1 cellular context compared by ENCODE assay signal in genomic region chr2:38945931-38946330, GRCh38.
TF ChIP-seq lines count a peak whose summit lies in the region.

No MANE protein-coding gene starts in this region.

TF ChIP-seq in K562, 482 proteins besides CTCF, POLR2A, EP300 and RAD21 (continued from another document and continues in another):
- no peak for TF ChIP-seq ZBTB11 (CRISPR knock-in tag; IDR thresholded peaks at IDR 0.05)
- no peak for TF ChIP-seq CBFB (CRISPR knock-in tag; IDR thresholded peaks at IDR 0.05)
- TF ChIP-seq ZNF644 (tag; IDR thresholded peaks at IDR 0.05; ENCODE audit: low read depth), result no peak
- TF ChIP-seq POLR2B (IDR thresholded peaks at IDR 0.05; ENCODE audit: low read depth, partially characterized antibody), result no peak
- TF ChIP-seq RBM39 (optimal IDR thresholded peaks at IDR 0.05; ENCODE audit: low read depth, low read length), result no peak
- TF ChIP-seq NBN (IDR thresholded peaks at IDR 0.05; ENCODE audit: low read depth), result 0 out of 2 replicates have a peak, but pooled peaks have one; percentile 14
- peak in 1 of 2 experiments; percentile 45; a peak in 1 of 4 replicates for TF ChIP-seq RCOR1 (IDR thresholded peaks at IDR 0.05; ENCODE audit: borderline replicate concordance in 1 of 2, low read depth in 2 of 2, low read length in 2 of 2)
- TF ChIP-seq SAP30 (IDR thresholded peaks at IDR 0.05; ENCODE audit: borderline replicate concordance, insufficient read depth, low read depth, low read length, poor library complexity, severe bottlenecking), result no peak
- TF ChIP-seq HDAC8 (tag; IDR thresholded peaks at IDR 0.05), result no peak
- TF ChIP-seq ZNF174 (CRISPR knock-in tag; IDR thresholded peaks at IDR 0.05), result no peak
- TF ChIP-seq E2F1 (CRISPR knock-in tag; IDR thresholded peaks at IDR 0.05), result no peak
- TF ChIP-seq FOXP4 (CRISPR knock-in tag; IDR thresholded peaks at IDR 0.05; ENCODE audit: borderline replicate concordance), result no peak
- no peak for TF ChIP-seq SETDB1 (IDR thresholded peaks at IDR 0.05; ENCODE audit: low read length)
- no peak for TF ChIP-seq MXI1 (IDR thresholded peaks at IDR 0.05; ENCODE audit: low read depth, low read length)
- TF ChIP-seq SMARCE1 (IDR thresholded peaks at IDR 0.05), result peak; percentile 43; the same call in 1 of the 2 replicates
- TF ChIP-seq SP1 (CRISPR knock-in tag; IDR thresholded peaks at IDR 0.05), result no peak
- TF ChIP-seq EGR1 (conservative IDR thresholded peaks at IDR 0.05), result no peak
- TF ChIP-seq ZNF668 (CRISPR knock-in tag; IDR thresholded peaks at IDR 0.05), result no peak
- peak; percentile 74 for TF ChIP-seq TAL1 (IDR thresholded peaks at IDR 0.05)
- TF ChIP-seq, protein P1, sequence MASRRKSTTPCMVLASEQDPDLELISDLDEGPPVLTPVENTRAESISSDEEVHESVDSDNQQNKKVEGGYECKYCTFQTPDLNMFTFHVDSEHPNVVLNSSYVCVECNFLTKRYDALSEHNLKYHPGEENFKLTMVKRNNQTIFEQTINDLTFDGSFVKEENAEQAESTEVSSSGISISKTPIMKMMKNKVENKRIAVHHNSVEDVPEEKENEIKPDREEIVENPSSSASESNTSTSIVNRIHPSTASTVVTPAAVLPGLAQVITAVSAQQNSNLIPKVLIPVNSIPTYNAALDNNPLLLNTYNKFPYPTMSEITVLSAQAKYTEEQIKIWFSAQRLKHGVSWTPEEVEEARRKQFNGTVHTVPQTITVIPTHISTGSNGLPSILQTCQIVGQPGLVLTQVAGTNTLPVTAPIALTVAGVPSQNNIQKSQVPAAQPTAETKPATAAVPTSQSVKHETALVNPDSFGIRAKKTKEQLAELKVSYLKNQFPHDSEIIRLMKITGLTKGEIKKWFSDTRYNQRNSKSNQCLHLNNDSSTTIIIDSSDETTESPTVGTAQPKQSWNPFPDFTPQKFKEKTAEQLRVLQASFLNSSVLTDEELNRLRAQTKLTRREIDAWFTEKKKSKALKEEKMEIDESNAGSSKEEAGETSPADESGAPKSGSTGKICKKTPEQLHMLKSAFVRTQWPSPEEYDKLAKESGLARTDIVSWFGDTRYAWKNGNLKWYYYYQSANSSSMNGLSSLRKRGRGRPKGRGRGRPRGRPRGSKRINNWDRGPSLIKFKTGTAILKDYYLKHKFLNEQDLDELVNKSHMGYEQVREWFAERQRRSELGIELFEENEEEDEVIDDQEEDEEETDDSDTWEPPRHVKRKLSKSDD (conservative IDR thresholded peaks at IDR 0.05; ENCODE audit: low read length), result no peak
- TF ChIP-seq DMBX1 (CRISPR knock-in tag; IDR thresholded peaks at IDR 0.05; ENCODE audit: borderline replicate concordance), result no peak
- TF ChIP-seq MEIS2 (IDR thresholded peaks at IDR 0.05; ENCODE audit: partially characterized antibody), result peak; percentile 4
- 0 out of 4 replicates have a peak, but pooled peaks of 1 of the 2 experiments have one; percentile 18 for TF ChIP-seq KDM1A (IDR thresholded peaks at IDR 0.05)
- TF ChIP-seq KLF16 (IDR thresholded peaks at IDR 0.05), result peak; percentile 74
- TF ChIP-seq, protein P2, sequence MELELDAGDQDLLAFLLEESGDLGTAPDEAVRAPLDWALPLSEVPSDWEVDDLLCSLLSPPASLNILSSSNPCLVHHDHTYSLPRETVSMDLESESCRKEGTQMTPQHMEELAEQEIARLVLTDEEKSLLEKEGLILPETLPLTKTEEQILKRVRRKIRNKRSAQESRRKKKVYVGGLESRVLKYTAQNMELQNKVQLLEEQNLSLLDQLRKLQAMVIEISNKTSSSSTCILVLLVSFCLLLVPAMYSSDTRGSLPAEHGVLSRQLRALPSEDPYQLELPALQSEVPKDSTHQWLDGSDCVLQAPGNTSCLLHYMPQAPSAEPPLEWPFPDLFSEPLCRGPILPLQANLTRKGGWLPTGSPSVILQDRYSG (tag; conservative IDR thresholded peaks at IDR 0.05; ENCODE audit: low read depth), result no peak
- TF ChIP-seq ZNF584 (CRISPR knock-in tag; IDR thresholded peaks at IDR 0.05; ENCODE audit: low read depth), result peak; percentile 59; the same call in 1 of the 2 replicates
- no peak for TF ChIP-seq CAMTA2 (CRISPR knock-in tag; conservative IDR thresholded peaks at IDR 0.05)
- TF ChIP-seq POLR2AphosphoS5 (IDR thresholded peaks at IDR 0.05; ENCODE audit: control insufficient read depth, insufficient read depth, low read depth, low read length), result peak; percentile 58; the same call in 1 of the 2 replicates
- no peak for TF ChIP-seq BRCA1 (IDR thresholded peaks at IDR 0.05)
- TF ChIP-seq BRCA1 (CRISPR knock-in tag; IDR thresholded peaks at IDR 0.05), result no peak
- TF ChIP-seq MCM5 (IDR thresholded peaks at IDR 0.05; ENCODE audit: low read depth), result no peak
- peak; percentile 28; the same call in 1 of the 2 replicates for TF ChIP-seq DPF2 (IDR thresholded peaks at IDR 0.05)
- TF ChIP-seq HDAC3 (IDR thresholded peaks at IDR 0.05; ENCODE audit: borderline replicate concordance, partially characterized antibody), result no peak
- no peak for TF ChIP-seq EWSR1 (IDR thresholded peaks at IDR 0.05; ENCODE audit: borderline replicate concordance, low read depth, partially characterized antibody)
- TF ChIP-seq GATA2 (CRISPR knock-in tag; IDR thresholded peaks at IDR 0.05), result peak; percentile 91
- TF ChIP-seq HSF4 (CRISPR knock-in tag; IDR thresholded peaks at IDR 0.05; ENCODE audit: borderline replicate concordance), result no peak
- TF ChIP-seq ZNF740 (CRISPR knock-in tag; IDR thresholded peaks at IDR 0.05), result no peak
- no peak for TF ChIP-seq ZNF740 (tag; IDR thresholded peaks at IDR 0.05)
- TF ChIP-seq ZNF277 (CRISPR knock-in tag; IDR thresholded peaks at IDR 0.05; ENCODE audit: borderline replicate concordance), result no peak
- TF ChIP-seq, protein P3, sequence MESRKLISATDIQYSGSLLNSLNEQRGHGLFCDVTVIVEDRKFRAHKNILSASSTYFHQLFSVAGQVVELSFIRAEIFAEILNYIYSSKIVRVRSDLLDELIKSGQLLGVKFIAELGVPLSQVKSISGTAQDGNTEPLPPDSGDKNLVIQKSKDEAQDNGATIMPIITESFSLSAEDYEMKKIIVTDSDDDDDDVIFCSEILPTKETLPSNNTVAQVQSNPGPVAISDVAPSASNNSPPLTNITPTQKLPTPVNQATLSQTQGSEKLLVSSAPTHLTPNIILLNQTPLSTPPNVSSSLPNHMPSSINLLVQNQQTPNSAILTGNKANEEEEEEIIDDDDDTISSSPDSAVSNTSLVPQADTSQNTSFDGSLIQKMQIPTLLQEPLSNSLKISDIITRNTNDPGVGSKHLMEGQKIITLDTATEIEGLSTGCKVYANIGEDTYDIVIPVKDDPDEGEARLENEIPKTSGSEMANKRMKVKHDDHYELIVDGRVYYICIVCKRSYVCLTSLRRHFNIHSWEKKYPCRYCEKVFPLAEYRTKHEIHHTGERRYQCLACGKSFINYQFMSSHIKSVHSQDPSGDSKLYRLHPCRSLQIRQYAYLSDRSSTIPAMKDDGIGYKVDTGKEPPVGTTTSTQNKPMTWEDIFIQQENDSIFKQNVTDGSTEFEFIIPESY (CRISPR knock-in tag; IDR thresholded peaks at IDR 0.05), result 0 out of 2 replicates have a peak, but pooled peaks have one; percentile 14
- no peak for TF ChIP-seq HNRNPL (IDR thresholded peaks at IDR 0.05; ENCODE audit: low read depth, low read length)
- TF ChIP-seq ZNF140 (CRISPR knock-in tag; IDR thresholded peaks at IDR 0.05), result no peak
- no peak for TF ChIP-seq JUN (IDR thresholded peaks at IDR 0.05; ENCODE audit: borderline replicate concordance, low read depth, low read length)
- TF ChIP-seq JUN (CRISPR knock-in tag; IDR thresholded peaks at IDR 0.05; ENCODE audit: borderline replicate concordance), result no peak
- TF ChIP-seq TBL1XR1 (IDR thresholded peaks at IDR 0.05; ENCODE audit: low read length in 2 of 2), result 0 out of 4 replicates have a peak, but pooled peaks of 1 of the 2 experiments have one; percentile 28
- TF ChIP-seq FOXA3 (CRISPR knock-in tag; conservative IDR thresholded peaks at IDR 0.05 in 1 of 2, IDR thresholded peaks at IDR 0.05 in 1 of 2), result peak in 1 of 2 experiments; percentile 80; a peak in 2 of 4 replicates
- TF ChIP-seq RBM22 (IDR thresholded peaks at IDR 0.05; ENCODE audit: low read depth, low read length, poor library complexity, severe bottlenecking), result no peak
- no peak for TF ChIP-seq TAF7 (tag; IDR thresholded peaks at IDR 0.05)
- no peak for TF ChIP-seq FUS (optimal IDR thresholded peaks at IDR 0.05; ENCODE audit: low read depth, low read length)
- TF ChIP-seq STAT5A (IDR thresholded peaks at IDR 0.05; ENCODE audit: borderline replicate concordance, low read length), result 0 out of 2 replicates have a peak, but pooled peaks have one; percentile 53
- no peak for TF ChIP-seq ZNF239 (CRISPR knock-in tag; IDR thresholded peaks at IDR 0.05)
- no peak for TF ChIP-seq OTX1 (CRISPR knock-in tag; IDR thresholded peaks at IDR 0.05)
- no peak for TF ChIP-seq ZSCAN29 (IDR thresholded peaks at IDR 0.05)
- peak; percentile 71 for TF ChIP-seq NCOR1 (IDR thresholded peaks at IDR 0.05)
- TF ChIP-seq, protein P4, sequence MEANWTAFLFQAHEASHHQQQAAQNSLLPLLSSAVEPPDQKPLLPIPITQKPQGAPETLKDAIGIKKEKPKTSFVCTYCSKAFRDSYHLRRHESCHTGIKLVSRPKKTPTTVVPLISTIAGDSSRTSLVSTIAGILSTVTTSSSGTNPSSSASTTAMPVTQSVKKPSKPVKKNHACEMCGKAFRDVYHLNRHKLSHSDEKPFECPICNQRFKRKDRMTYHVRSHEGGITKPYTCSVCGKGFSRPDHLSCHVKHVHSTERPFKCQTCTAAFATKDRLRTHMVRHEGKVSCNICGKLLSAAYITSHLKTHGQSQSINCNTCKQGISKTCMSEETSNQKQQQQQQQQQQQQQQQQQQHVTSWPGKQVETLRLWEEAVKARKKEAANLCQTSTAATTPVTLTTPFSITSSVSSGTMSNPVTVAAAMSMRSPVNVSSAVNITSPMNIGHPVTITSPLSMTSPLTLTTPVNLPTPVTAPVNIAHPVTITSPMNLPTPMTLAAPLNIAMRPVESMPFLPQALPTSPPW (CRISPR knock-in tag; IDR thresholded peaks at IDR 0.05), result no peak
- no peak for TF ChIP-seq STAG1 (CRISPR knock-in tag; IDR thresholded peaks at IDR 0.05; ENCODE audit: borderline replicate concordance)
- TF ChIP-seq ZNF444 (CRISPR knock-in tag; IDR thresholded peaks at IDR 0.05), result no peak
- no peak for TF ChIP-seq HMGN3 (IDR thresholded peaks at IDR 0.05; ENCODE audit: borderline replicate concordance, extremely low read depth, insufficient read length, low read depth, low read length)
- no peak for TF ChIP-seq SRSF3 (IDR thresholded peaks at IDR 0.05; ENCODE audit: insufficient read depth, low read length)
